Comparison of ENCODE assay signal across 11 cellular contexts in the genomic region with DNA sequence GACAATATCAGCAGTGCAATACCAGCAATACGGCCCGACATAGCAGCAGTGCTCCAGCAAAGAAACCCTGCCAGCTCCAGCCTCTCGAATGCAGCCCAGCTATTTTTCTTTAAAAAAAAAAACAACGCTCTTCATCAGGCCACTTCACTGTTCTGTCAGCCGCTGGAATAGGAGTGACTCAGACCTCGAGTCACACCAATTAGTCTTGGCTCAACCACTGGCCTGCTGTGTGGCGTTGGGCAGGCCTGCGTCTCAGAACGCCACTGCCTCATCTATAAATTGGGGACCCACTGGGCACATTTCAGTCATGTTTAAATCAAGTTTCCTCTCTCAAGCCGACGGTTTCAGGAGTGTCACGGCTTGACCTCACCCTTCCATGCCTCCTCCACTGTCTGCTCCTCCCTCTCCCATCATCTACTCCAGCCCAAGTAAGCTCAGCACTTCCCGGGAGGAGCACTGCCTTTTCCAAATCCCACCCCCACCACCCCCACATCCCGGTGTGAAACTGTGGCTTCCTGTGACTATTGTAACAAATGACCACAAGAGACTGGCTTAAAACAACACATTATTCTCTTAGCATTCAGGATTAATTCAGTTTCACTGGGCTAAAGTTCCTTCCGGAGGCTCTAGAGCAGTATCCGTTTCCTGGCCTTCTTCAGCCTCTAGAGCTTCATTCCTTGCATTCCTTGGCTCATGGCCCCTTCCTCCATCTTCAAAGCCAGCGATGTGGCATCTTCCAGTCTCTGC.
DNase-seq lines count a peak whose midpoint lies in the region; ATAC-seq, FAIRE-seq and TF ChIP-seq lines count a peak whose summit lies in the region.
"Had no signal": no experiment of that assay in that cellular context is flagged by ENCODE, and none has a peak within 500 bp of the region (broad histone marks: within the 10 kb centered on the region; RNA-seq: fewer than 3 reads in every experiment).

No MANE protein-coding gene starts in this region.

- DNase-seq in NCI-H2029 (lab: John Stamatoyannopoulos, UW): peak; percentile 4
- DNase-seq in NCI-H2029 treated with DMSO at 0.1 percent for 48 hours (lab: John Stamatoyannopoulos, UW): no peak
- peak in 1 of 4 experiments; percentile 30 for DNase-seq in K562 (ENCODE audit: extremely low read depth in 1 of 4, low spot score in 3 of 4)
- peak; percentile 54 for DNase-seq in kidney epithelial cell (ENCODE audit: low read depth)
- peak; percentile 54 for DNase-seq in upper lobe of right lung
- no peak for DNase-seq in GM20000 (ENCODE audit: low spot score)
- DNase-seq in mesothelial cell of epicardium (ENCODE audit: low spot score in 2 of 2, unreplicated experiment in 2 of 2): no peak
- DNase-seq in NCI-H2171 (lab: John Stamatoyannopoulos, UW): no peak
- DNase-seq: 8988T; activated naive CD4-positive, alpha-beta T cell treated with anti-CD3 and anti-CD28 coated beads for 36 hours had no signal

- POLR2A ChIA-PET in K562 (lab: Yijun Ruan, JAX): interaction anchor here (0.6 to 1.2 kb wide), 3 partner anchors 14 to 27 kb away, joined by 3 to 4 read pairs (median 3); no protein-coding TSS in a partner anchor

- no TSS peak for BruUV-seq in K562 (replicated peaks; lab: Mats Ljungman, UMichigan)

- H3K9me3 Mint-ChIP-seq in mesothelial cell of epicardium: peaks cover 7% of the 10 kb centered on the region
- H3K9me3 Mint-ChIP-seq: activated naive CD4-positive, alpha-beta T cell treated with anti-CD3 and anti-CD28 coated beads for 36 hours had no signal

- H3K27me3 Mint-ChIP-seq in mesothelial cell of epicardium (ENCODE audit: low read depth): peaks cover 18% of the 10 kb centered on the region

- H3K4me3 ChIP-seq in K562 (no peak overlapping the region), kidney epithelial cell (ENCODE audit: low read depth, low read length) (no peak overlapping the region), upper lobe of right lung (no peak overlapping the region)

- H3K36me3 Mint-ChIP-seq in mesothelial cell of epicardium: no peaks in the 10 kb centered on the region

- no peak for TF ChIP-seq EP300 in K562 (IDR thresholded peaks at IDR 0.05; ENCODE audit: low read length)

- H2AFZ ChIP-seq in K562 (ENCODE audit: low read depth, low read length): no peak overlapping the region

- peak; percentile 40 for FAIRE-seq in K562 (lab: Jason Lieb, UNC)
- FAIRE-seq: islet of Langerhans had no signal

- ATAC-seq in K562 (peak; percentile 31; the same call in 1 of the 3 replicates), upper lobe of right lung (peak; percentile 83)

- H3K4me2 ChIP-seq in K562 (ENCODE audit: insufficient read depth, low read length): no peak overlapping the region

- no peaks in the 10 kb centered on the region for H3K79me2 ChIP-seq in K562 (ENCODE audit: control insufficient read depth, insufficient read depth, low read length)

- no peak overlapping the region for H3K4me3 Mint-ChIP-seq in mesothelial cell of epicardium
- H3K4me3 Mint-ChIP-seq: activated naive CD4-positive, alpha-beta T cell treated with anti-CD3 and anti-CD28 coated beads for 36 hours had no signal

- peaks cover 10% of the 10 kb centered on the region for H3K4me1 Mint-ChIP-seq in mesothelial cell of epicardium

- TF ChIP-seq POLR2A in K562 (conservative IDR thresholded peaks at IDR 0.05): no peak

- peaks cover 0 to 7% of the 10 kb centered on the region in 2 experiments; a peak in 2 of 5 replicates for H3K4me1 ChIP-seq in K562 (replicated peaks in 1 of 2; ENCODE audit: control insufficient read depth in 2 of 2, insufficient read depth in 2 of 2, low read length in 2 of 2)
- peaks cover 20% of the 10 kb centered on the region for H3K4me1 ChIP-seq in upper lobe of right lung

- H3K36me3 ChIP-seq in K562 (ENCODE audit: control insufficient read depth, insufficient read depth, low read length) (no peaks in the 10 kb centered on the region), kidney epithelial cell (ENCODE audit: control insufficient read depth, insufficient read depth, low read length) (no peaks in the 10 kb centered on the region), upper lobe of right lung (no peaks in the 10 kb centered on the region)

- in situ Hi-C loops in K562 (cut with MboI): no loop called here

- H3K9me3 ChIP-seq in K562 (replicated peaks; ENCODE audit: control insufficient read depth, insufficient read depth, low read depth, low read length): 0 out of 2 replicates have a peak, but pooled peaks cover 3% of the 10 kb centered on the region
- H3K9me3 ChIP-seq in upper lobe of right lung: no peaks in the 10 kb centered on the region

- CTCF ChIA-PET in K562 (lab: Yijun Ruan, JAX; ENCODE audit: low intra/inter-chr PET ratio): no interaction called here

- H4K20me1 ChIP-seq in K562 (replicated peaks; ENCODE audit: control insufficient read depth, insufficient read depth, low read length): no peaks in the 10 kb centered on the region

- H3K9me1 ChIP-seq in K562 (ENCODE audit: control insufficient read depth, insufficient read depth, low read length): no peaks in the 10 kb centered on the region

- 19% methylated on average over 17 of the region's 17 CpGs for WGBS in K562 (ENCODE audit: insufficient coverage, low coverage, missing lambda C conversion rate)

- no peak for TF ChIP-seq RAD21 in K562 (CRISPR knock-in tag; conservative IDR thresholded peaks at IDR 0.05 in 1 of 2, IDR thresholded peaks at IDR 0.05 in 1 of 2)

- intact Hi-C loops in K562 (cut with micrococcal nuclease): no loop called here
- intact Hi-C loops in upper lobe of right lung (cut with DNase I): no loop called here

- H3K27me3 ChIP-seq in K562 (ENCODE audit: control insufficient read depth in 2 of 2, insufficient read depth in 2 of 2, low read length in 2 of 2) (peaks cover 7 to 45% of the 10 kb centered on the region in 2 experiments), kidney epithelial cell (ENCODE audit: control insufficient read depth, insufficient read depth, low read length) (no peaks in the 10 kb centered on the region), upper lobe of right lung (no peaks in the 10 kb centered on the region)

- H3K27ac Mint-ChIP-seq in mesothelial cell of epicardium: no peak overlapping the region
- H3K27ac Mint-ChIP-seq: activated naive CD4-positive, alpha-beta T cell treated with anti-CD3 and anti-CD28 coated beads for 36 hours had no signal

- H3K27ac ChIP-seq in K562 (ENCODE audit: extremely low read depth, low read depth, low read length): no peak overlapping the region
- peak overlapping the region; percentile 25 for H3K27ac ChIP-seq in upper lobe of right lung

- TF ChIP-seq CTCF in K562 (IDR thresholded peaks at IDR 0.05 in 2 of 3, conservative IDR thresholded peaks at IDR 0.05 in 1 of 3; ENCODE audit: insufficient read depth in 2 of 3, low read depth in 1 of 3, low read length in 3 of 3) (no peak), kidney epithelial cell (IDR thresholded peaks at IDR 0.05; ENCODE audit: insufficient read depth, low read length, poor library complexity, severe bottlenecking) (no peak), upper lobe of right lung (IDR thresholded peaks at IDR 0.05) (no peak), GM20000 (IDR thresholded peaks at IDR 0.05; ENCODE audit: extremely low read depth, missing control alignments) (no peak), mesothelial cell of epicardium (IDR thresholded peaks at IDR 0.05; ENCODE audit: unreplicated experiment) (no peak)

- peak overlapping the region in 1 of 2 experiments; percentile 39; a peak in 1 of 4 replicates for H3K9ac ChIP-seq in K562 (ENCODE audit: insufficient read depth in 1 of 2, low read depth in 2 of 2, low read length in 2 of 2)

TF ChIP-seq in K562, 482 proteins besides CTCF, POLR2A, EP300 and RAD21:
- no peak for TF ChIP-seq ELF2 (CRISPR knock-in tag; IDR thresholded peaks at IDR 0.05)
- peak; percentile 49; the same call in 1 of the 2 replicates for TF ChIP-seq JUND (IDR thresholded peaks at IDR 0.05; ENCODE audit: borderline replicate concordance, low read depth, low read length)
- TF ChIP-seq JUND (tag; IDR thresholded peaks at IDR 0.05; ENCODE audit: borderline replicate concordance, low read depth, low read length): no peak
- TF ChIP-seq, protein P1, sequence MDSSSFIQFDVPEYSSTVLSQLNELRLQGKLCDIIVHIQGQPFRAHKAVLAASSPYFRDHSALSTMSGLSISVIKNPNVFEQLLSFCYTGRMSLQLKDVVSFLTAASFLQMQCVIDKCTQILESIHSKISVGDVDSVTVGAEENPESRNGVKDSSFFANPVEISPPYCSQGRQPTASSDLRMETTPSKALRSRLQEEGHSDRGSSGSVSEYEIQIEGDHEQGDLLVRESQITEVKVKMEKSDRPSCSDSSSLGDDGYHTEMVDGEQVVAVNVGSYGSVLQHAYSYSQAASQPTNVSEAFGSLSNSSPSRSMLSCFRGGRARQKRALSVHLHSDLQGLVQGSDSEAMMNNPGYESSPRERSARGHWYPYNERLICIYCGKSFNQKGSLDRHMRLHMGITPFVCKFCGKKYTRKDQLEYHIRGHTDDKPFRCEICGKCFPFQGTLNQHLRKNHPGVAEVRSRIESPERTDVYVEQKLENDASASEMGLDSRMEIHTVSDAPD (CRISPR knock-in tag; IDR thresholded peaks at IDR 0.05): no peak
- TF ChIP-seq ZNF384 (IDR thresholded peaks at IDR 0.05; ENCODE audit: low read depth, low read length): peak; percentile 29; the same call in 1 of the 2 replicates
- peak; percentile 72 for TF ChIP-seq FOSL1 (tag; conservative IDR thresholded peaks at IDR 0.05)
- peak; percentile 33; the same call in 1 of the 2 replicates for TF ChIP-seq EGR1 (conservative IDR thresholded peaks at IDR 0.05)
TF ChIP-seq in K562: peak in this region for 4.

Comparison
In these comparisons a context has a peak if more than half of its experiments do, and no peak if none do; other contexts are left out.
1. DNase-seq: peak in NCI-H2029 (single experiment), kidney epithelial cell (single experiment) and upper lobe of right lung (single experiment); none in NCI-H2029 treated with DMSO at 0.1 percent for 48 hours (single experiment), GM20000 (single experiment), mesothelial cell of epicardium (0 of 2) and NCI-H2171 (single experiment).